Comparison of ENCODE assay signal across 20 cellular contexts in the genomic region with DNA sequence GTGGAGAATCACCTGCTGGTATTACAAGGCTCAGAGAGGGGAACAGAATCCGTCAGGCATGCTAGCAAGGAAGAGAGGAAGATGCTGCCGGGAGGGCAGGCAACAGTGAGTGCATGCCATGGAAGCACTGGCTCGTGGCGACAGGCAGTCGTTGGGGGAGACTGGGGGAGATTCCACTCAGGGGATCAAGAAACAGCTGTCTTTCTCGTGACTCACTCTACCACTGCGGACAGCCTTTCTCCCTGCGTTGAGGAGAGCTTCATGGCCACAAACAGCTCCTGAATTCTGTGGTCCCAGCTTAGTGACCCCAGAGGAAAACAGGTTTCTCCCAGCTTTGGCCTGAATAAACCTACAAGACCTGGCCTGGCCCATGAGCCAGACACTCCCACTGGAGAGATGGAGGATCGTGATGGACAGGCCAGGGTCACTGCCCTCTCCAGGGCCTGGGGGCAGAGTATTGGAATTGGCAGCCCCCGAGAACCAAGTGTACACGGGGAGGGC.
DNase-seq lines count a peak whose midpoint lies in the region; ATAC-seq lines count a peak whose summit lies in the region.
"Had no signal": no experiment of that assay in that cellular context is flagged by ENCODE, and none has a peak within 500 bp of the region (broad histone marks: within the 10 kb centered on the region; RNA-seq: fewer than 3 reads in every experiment).

No MANE protein-coding gene starts in this region.

- in situ Hi-C loops in KBM-7 (cut with MboI; ENCODE audit: low pct_unique_long_range_greater_than_20kb, low sequenced_read_pairs), result no loop called here

- DNase-seq in activated T-cell treated with anti-CD3 and anti-CD28 coated beads, Interleukin-2, amount 50 U/mL, for 24 hours, result no peak
- no peak for DNase-seq in activated T-cell treated with anti-CD3 and anti-CD28 coated beads for 4 hours
- DNase-seq in astrocyte of the hippocampus (ENCODE audit: low read depth, low spot score), result peak; percentile 75
- peak; percentile 78 for DNase-seq in left kidney (ENCODE audit: low read depth, low spot score)
- no peak for DNase-seq in stimulated activated naive B cell treated with anti-CD40 and anti-IgM and Interleukin-4, amounts not matched to agents 10 μg/mL and 1 μg/mL and 100 μg/mL, for 72 hours
- DNase-seq in NCI-H82 treated with DMSO at 0.1 percent for 48 hours (lab: John Stamatoyannopoulos, UW; ENCODE audit: unreplicated experiment), result no peak
- no peak for DNase-seq in KBM-7
- DNase-seq in activated naive CD4-positive, alpha-beta T cell treated with Interleukin-2 at 50 U/mL for 16 hours, result no peak
- DNase-seq: activated CD4-positive, alpha-beta T cell treated with anti-CD3 and anti-CD28 coated beads, Interleukin-2, amount 50 U/mL, for 48 hours; anterior cingulate cortex; C1 segment of cervical spinal cord; cortex of kidney; heart right ventricle; NCI-H1048; NCI-H69; stimulated activated CD4-positive, alpha-beta T cell treated with anti-CD3 and anti-CD28 coated beads, Interleukin-2, amount 100 ng/mL, for 48 hours; transverse colon had no signal

- H3K27ac Mint-ChIP-seq in activated T-cell treated with anti-CD3 and anti-CD28 coated beads, Interleukin-2, amount 50 U/mL, for 24 hours, result peak overlapping the region; percentile 71
- peak overlapping the region; percentile 85 for H3K27ac Mint-ChIP-seq in stimulated activated naive B cell treated with anti-CD40 and anti-IgM and Interleukin-4, amounts not matched to agents 10 μg/mL and 1 μg/mL and 100 μg/mL, for 72 hours
- H3K27ac Mint-ChIP-seq: activated T-helper 1 cell treated with anti-CD3 and anti-CD28 coated beads, Interleukin-12 subunit alpha, Interleukin-12 subunit beta, Interleukin-2, Interleukin-4 antibody, amounts not matched to agents 30 ng/mL and 10 ng/mL and 1 ng/mL, durations not matched to agents 14 hours and 24 hours and 36 hours had no signal

- H3K4me3 Mint-ChIP-seq in activated T-cell treated with anti-CD3 and anti-CD28 coated beads, Interleukin-2, amount 50 U/mL, for 24 hours, result no peak overlapping the region
- H3K4me3 Mint-ChIP-seq in stimulated activated naive B cell treated with anti-CD40 and anti-IgM and Interleukin-4, amounts not matched to agents 10 μg/mL and 1 μg/mL and 100 μg/mL, for 72 hours, result no peak overlapping the region
- H3K4me3 Mint-ChIP-seq: activated T-helper 1 cell treated with anti-CD3 and anti-CD28 coated beads, Interleukin-12 subunit alpha, Interleukin-12 subunit beta, Interleukin-2, Interleukin-4 antibody, amounts not matched to agents 30 ng/mL and 10 ng/mL and 1 ng/mL, durations not matched to agents 14 hours and 24 hours and 36 hours had no signal

- H3K36me3 Mint-ChIP-seq in activated T-cell treated with anti-CD3 and anti-CD28 coated beads, Interleukin-2, amount 50 U/mL, for 24 hours (ENCODE audit: low read depth), result peaks cover 93% of the 10 kb centered on the region
- peaks cover 54 to 66% of the 10 kb centered on the region in 2 donors for H3K36me3 Mint-ChIP-seq in stimulated activated naive B cell treated with anti-CD40 and anti-IgM and Interleukin-4, amounts not matched to agents 10 μg/mL and 1 μg/mL and 100 μg/mL, for 72 hours

- no peak for ATAC-seq in stimulated activated naive B cell treated with anti-CD40 and anti-IgM and Interleukin-4, amounts not matched to agents 10 μg/mL and 1 μg/mL and 100 μg/mL, for 72 hours (replicated peaks)
- ATAC-seq: heart right ventricle, sciatic nerve had no signal

- H3K9me3 Mint-ChIP-seq in activated T-cell treated with anti-CD3 and anti-CD28 coated beads, Interleukin-2, amount 50 U/mL, for 24 hours, result no peaks in the 10 kb centered on the region
- H3K9me3 Mint-ChIP-seq in stimulated activated naive B cell treated with anti-CD40 and anti-IgM and Interleukin-4, amounts not matched to agents 10 μg/mL and 1 μg/mL and 100 μg/mL, for 72 hours, result no peaks in the 10 kb centered on the region
- H3K9me3 Mint-ChIP-seq: activated T-helper 1 cell treated with anti-CD3 and anti-CD28 coated beads, Interleukin-12 subunit alpha, Interleukin-12 subunit beta, Interleukin-2, Interleukin-4 antibody, amounts not matched to agents 30 ng/mL and 10 ng/mL and 1 ng/mL, durations not matched to agents 14 hours and 24 hours and 36 hours; IgD-negative memory B cell had no signal

- peaks cover 21% of the 10 kb centered on the region for H3K4me1 Mint-ChIP-seq in activated T-cell treated with anti-CD3 and anti-CD28 coated beads, Interleukin-2, amount 50 U/mL, for 24 hours (ENCODE audit: low read depth)
- peaks cover 10 to 15% of the 10 kb centered on the region in 2 donors for H3K4me1 Mint-ChIP-seq in stimulated activated naive B cell treated with anti-CD40 and anti-IgM and Interleukin-4, amounts not matched to agents 10 μg/mL and 1 μg/mL and 100 μg/mL, for 72 hours

- H3K27me3 Mint-ChIP-seq in activated T-cell treated with anti-CD3 and anti-CD28 coated beads, Interleukin-2, amount 50 U/mL, for 24 hours, result no peaks in the 10 kb centered on the region
- H3K27me3 Mint-ChIP-seq in stimulated activated naive B cell treated with anti-CD40 and anti-IgM and Interleukin-4, amounts not matched to agents 10 μg/mL and 1 μg/mL and 100 μg/mL, for 72 hours, result no peaks in the 10 kb centered on the region
- H3K27me3 Mint-ChIP-seq: IgD-negative memory B cell had no signal

Comparison
In these comparisons a context has a peak if more than half of its experiments do, and no peak if none do; other contexts are left out.
1. DNase-seq: peak in astrocyte of the hippocampus (single experiment) and left kidney (single experiment); none in activated T-cell treated with anti-CD3 and anti-CD28 coated beads, Interleukin-2, amount 50 U/mL, for 24 hours (single experiment), activated T-cell treated with anti-CD3 and anti-CD28 coated beads for 4 hours (single experiment), stimulated activated naive B cell treated with anti-CD40 and anti-IgM and Interleukin-4, amounts not matched to agents 10 μg/mL and 1 μg/mL and 100 μg/mL, for 72 hours (single experiment), NCI-H82 treated with DMSO at 0.1 percent for 48 hours (single experiment), KBM-7 (single experiment) and activated naive CD4-positive, alpha-beta T cell treated with Interleukin-2 at 50 U/mL for 16 hours (single experiment).